ENCODE assay signal across 1 cellular context in genomic region chr10:70912556-70912955, GRCh38.
TF ChIP-seq lines count a peak whose summit lies in the region.

No MANE protein-coding gene starts in this region.

TF ChIP-seq in HepG2, 621 proteins besides CTCF, POLR2A, EP300 and RAD21 (continued from another document):
- TF ChIP-seq BCL3 (CRISPR knock-in tag; IDR thresholded peaks at IDR 0.05) = no peak
TF ChIP-seq in HepG2: peak in this region for 0.
